Comparison of ENCODE assay signal across 10 cellular contexts in the genomic region with DNA sequence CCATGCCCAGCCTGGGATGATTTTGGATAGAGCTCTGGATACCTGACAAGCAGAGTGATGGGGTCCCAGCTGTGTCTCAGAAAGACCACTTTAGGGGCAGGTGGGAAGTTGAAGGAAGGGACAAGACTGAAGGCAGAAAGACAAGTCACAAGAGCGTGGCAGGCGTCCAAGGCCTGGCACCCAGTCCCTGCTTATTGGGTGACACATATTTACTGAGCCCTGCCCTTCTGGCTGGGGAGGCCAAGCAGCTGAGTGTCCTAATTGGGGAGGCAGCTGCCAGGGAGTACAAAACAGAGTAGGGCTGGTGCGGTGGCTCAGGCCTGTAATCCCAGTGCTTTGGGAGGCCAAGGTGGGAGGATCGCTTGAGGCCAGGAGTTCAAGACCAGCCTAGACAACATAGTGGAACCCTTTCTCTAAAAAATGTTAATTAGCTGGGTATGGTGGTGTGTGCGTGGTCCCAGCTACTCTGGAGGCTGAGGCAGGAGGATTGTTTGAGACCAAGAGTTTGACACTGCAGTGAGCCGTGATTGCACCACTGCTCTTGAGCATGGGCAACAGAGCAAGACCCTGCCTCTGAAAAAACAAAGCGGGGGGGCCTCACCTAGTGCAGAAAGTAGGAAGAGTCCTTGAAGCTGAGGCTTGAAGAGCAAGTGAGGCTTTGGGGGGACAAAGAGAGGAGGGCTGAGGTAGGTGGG. TPM values are rescaled to one million over a fixed set of nuclear protein-coding genes. Genes with fewer than 3 reads are reported as not detected.
DNase-seq lines count a peak whose midpoint lies in the region; ATAC-seq and TF ChIP-seq lines count a peak whose summit lies in the region.
"Had no signal": no experiment of that assay in that cellular context is flagged by ENCODE, and none has a peak within 500 bp of the region (broad histone marks: within the 10 kb centered on the region; RNA-seq: fewer than 3 reads in every experiment).

No MANE protein-coding gene starts in this region.

- TF ChIP-seq POLR2A in adrenal gland (IDR thresholded peaks at IDR 0.05) = peak in 1 of 2 donors; percentile 30

- DNase-seq in Right ventricle myocardium superior (peak; percentile 66), right atrium auricular region (ENCODE audit: low spot score) (no peak), adrenal gland (peak; percentile 61 to 90 (median 81)), mucosa of descending colon (peak; percentile 72 to 78 (median 78)), aorta (peak; percentile 67 to 86), SJCRH30 (no peak)
- DNase-seq: stimulated activated CD4-positive, alpha-beta T cell treated with anti-CD3 and anti-CD28 coated beads, Interleukin-4, amount 100 ng/mL, for 24 hours had no signal

- peaks cover 0 to 14% of the 10 kb centered on the region in 2 donors for H3K4me1 ChIP-seq in right atrium auricular region
- peaks cover 7 to 8% of the 10 kb centered on the region in 2 donors for H3K4me1 ChIP-seq in adrenal gland (replicated peaks in 1 of 2)
- peaks cover 9% of the 10 kb centered on the region for H3K4me1 ChIP-seq in mucosa of descending colon (ENCODE audit: low read depth)
- H3K4me1 ChIP-seq in aorta (ENCODE audit: control insufficient read depth in 1 of 2, insufficient read depth in 2 of 2, low read length in 2 of 2) = peaks cover 0 to 2% of the 10 kb centered on the region in 2 donors
- H3K4me1 ChIP-seq in SJCRH30 = no peaks in the 10 kb centered on the region

- ATAC-seq in Right ventricle myocardium superior (ENCODE audit: poor library complexity) (peak; percentile 48), mucosa of descending colon (peak; percentile 76), aorta (ENCODE audit: low FRiP score) (no peak), HG03196 (IDR thresholded peaks at IDR 0.05; ENCODE audit: unreplicated experiment) (no peak), HG02970 (IDR thresholded peaks at IDR 0.05; ENCODE audit: low FRiP score, unreplicated experiment) (no peak)

- peaks cover 16% of the 10 kb centered on the region for H3K36me3 ChIP-seq in right atrium auricular region
- H3K36me3 ChIP-seq in adrenal gland (replicated peaks in 1 of 2) = peaks cover 0 to 4% of the 10 kb centered on the region in 2 donors
- no peaks in the 10 kb centered on the region for H3K36me3 ChIP-seq in mucosa of descending colon (ENCODE audit: low read depth)
- no peaks in the 10 kb centered on the region for H3K36me3 ChIP-seq in aorta (ENCODE audit: control insufficient read depth in 1 of 2, insufficient read depth in 2 of 2, low read length in 1 of 2)
- peaks cover 21% of the 10 kb centered on the region for H3K36me3 ChIP-seq in SJCRH30

- intact Hi-C loops in Right ventricle myocardium superior (cut with DNase I) = no loop called here
- intact Hi-C loops in adrenal gland (cut with DNase I) = no loop called here
- intact Hi-C loops in mucosa of descending colon (cut with DNase I, micrococcal nuclease) = no loop called here
- intact Hi-C loops in aorta (cut with DNase I) = no loop called here

- TF ChIP-seq CTCF in right atrium auricular region (IDR thresholded peaks at IDR 0.05) (no peak), adrenal gland (IDR thresholded peaks at IDR 0.05) (no peak), mucosa of descending colon (IDR thresholded peaks at IDR 0.05) (no peak)

- H3K4me3 ChIP-seq in right atrium auricular region (no peak overlapping the region), adrenal gland (no peak overlapping the region), mucosa of descending colon (no peak overlapping the region), aorta (ENCODE audit: low read length in 2 of 2) (no peak overlapping the region), SJCRH30 (no peak overlapping the region)
- H3K4me3 ChIP-seq: BLaER1 treated with 17β-estradiol and CSF1 and Interleukin-3, amounts not matched to agents 10 nM and 100 nM had no signal

- H3K9me3 ChIP-seq in right atrium auricular region = no peaks in the 10 kb centered on the region
- H3K9me3 ChIP-seq in adrenal gland (replicated peaks in 1 of 3) = no peaks in the 10 kb centered on the region
- H3K9me3 ChIP-seq in mucosa of descending colon = no peaks in the 10 kb centered on the region
- H3K9me3 ChIP-seq in aorta (ENCODE audit: control insufficient read depth, low read length) = no peaks in the 10 kb centered on the region
- H3K9me3 ChIP-seq in SJCRH30 (replicated peaks) = no peaks in the 10 kb centered on the region
- H3K9me3 ChIP-seq: BLaER1 treated with 17β-estradiol and CSF1 and Interleukin-3, amounts not matched to agents 10 nM and 100 nM had no signal

- no peaks in the 10 kb centered on the region for H3K27me3 ChIP-seq in right atrium auricular region
- no peaks in the 10 kb centered on the region for H3K27me3 ChIP-seq in adrenal gland
- H3K27me3 ChIP-seq in aorta (ENCODE audit: control insufficient read depth in 1 of 2, insufficient read depth in 2 of 2, low read length in 1 of 2) = no peaks in the 10 kb centered on the region
- no peaks in the 10 kb centered on the region for H3K27me3 ChIP-seq in SJCRH30
- H3K27me3 ChIP-seq: BLaER1 treated with 17β-estradiol and CSF1 and Interleukin-3, amounts not matched to agents 10 nM and 100 nM had no signal

- H3K27ac ChIP-seq in right atrium auricular region (no peak overlapping the region), adrenal gland (peak overlapping the region in 3 of 5 donors; percentile 15 to 65 (median 50)), aorta (ENCODE audit: low read depth in 1 of 2, low read length in 2 of 2) (peak overlapping the region in 1 of 2 donors; percentile 18), SJCRH30 (no peak overlapping the region)
- H3K27ac ChIP-seq: BLaER1 treated with 17β-estradiol and CSF1 and Interleukin-3, amounts not matched to agents 10 nM and 100 nM had no signal

- WGBS in adrenal gland, 4 donors = 79 to 88% (median 81%) methylated on average over 7 of the region's 7 CpGs
- 81 to 86% methylated on average over 7 of the region's 7 CpGs for WGBS in aorta, 2 donors

RNA-seq across cellular contexts. Expression of gene GTF2I, which starts 53.0 kb away (rescaled TPM):
- total RNA-seq in Right ventricle myocardium superior (117 TPM), right atrium auricular region (100 to 1,000 TPM in 1 of 2 donors, 10 to 100 TPM in 1; 74.3 to 107 TPM), adrenal gland (100 to 1,000 TPM; 167 to 393 (median 267) TPM), mucosa of descending colon (100 to 1,000 TPM; 111 to 220 (median 130) TPM), aorta (100 to 1,000 TPM; 132 to 198 TPM)
- polyA plus RNA-seq in adrenal gland (100 to 1,000 TPM in 1 of 3 donors, 10 to 100 TPM in 2; 19.0 to 145 (median 63.1) TPM), aorta (10 to 100 TPM; 22.7 to 46.3 TPM)
- 161 and 181 TPM in 2 replicates for total RNA-seq in SJCRH30 (2014; rRNA removed; shearing (Covaris generic))

Comparison
In these comparisons a context has a peak if more than half of its experiments do, and no peak if none do; other contexts are left out.
1. DNase-seq: peak in Right ventricle myocardium superior (single experiment), adrenal gland (7 of 7), mucosa of descending colon (3 of 3) and aorta (2 of 2); none in right atrium auricular region (single experiment) and SJCRH30 (0 of 2).
2. ATAC-seq: peak in Right ventricle myocardium superior (single experiment) and mucosa of descending colon (single experiment); none in aorta (single experiment), HG03196 (single experiment) and HG02970 (single experiment).
3. H3K27ac ChIP-seq: peak in adrenal gland (3 of 5); none in right atrium auricular region (0 of 2) and SJCRH30 (single experiment).